ENCODE assay signal across 25 cellular contexts in the genomic region with DNA sequence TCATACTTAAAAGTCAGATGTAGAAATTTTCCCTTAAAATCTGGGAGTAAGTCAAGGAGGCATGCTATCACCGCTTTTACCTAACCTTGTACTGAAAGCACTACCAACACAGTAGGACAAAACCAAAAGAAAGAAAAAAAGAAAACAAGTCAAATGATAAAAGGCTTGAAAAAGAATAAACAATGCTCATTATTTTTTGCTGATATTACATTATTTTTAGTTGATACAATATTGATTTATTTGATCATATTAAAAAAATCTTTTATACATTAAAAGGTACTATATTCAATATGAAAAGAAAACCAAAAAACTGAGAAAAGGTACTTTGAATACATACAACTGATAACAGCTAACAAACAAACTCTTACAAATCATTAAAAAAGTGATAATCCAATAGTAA.
DNase-seq lines count a peak whose midpoint lies in the region; ATAC-seq, FAIRE-seq and TF ChIP-seq lines count a peak whose summit lies in the region.
"Had no signal": no experiment of that assay in that cellular context is flagged by ENCODE, and none has a peak within 500 bp of the region (broad histone marks: within the 10 kb centered on the region; RNA-seq: fewer than 3 reads in every experiment).

No MANE protein-coding gene starts in this region.

- no peak for TF ChIP-seq EP300 in A549 (IDR thresholded peaks at IDR 0.05)

- no peak overlapping the region for H3K4ac ChIP-seq in IMR-90 (ENCODE audit: low read depth, low read length)

- DNase-seq in A549 (ENCODE audit: low read depth in 1 of 2, low spot score in 1 of 2) = no peak
- DNase-seq in IMR-90 = no peak
- no peak for DNase-seq in pancreas
- no peak for DNase-seq in iPS-NIHi7 (ENCODE audit: extremely low spot score)
- DNase-seq in RKO (ENCODE audit: low spot score) = no peak
- DNase-seq in activated CD4-positive, CD25-positive, alpha-beta regulatory T cell (lab: John Stamatoyannopoulos, UW) = no peak
- no peak for DNase-seq in NCI-H1417 (lab: John Stamatoyannopoulos, UW)
- DNase-seq: ACHN; AML-193; BE2C; CD4-positive, alpha-beta T cell; CD8-positive, alpha-beta memory T cell; DMS 273 treated with DMSO at 0.1 percent for 48 hours; DMS79; EL; GF-D8; GOT3; HFFc6 had no signal

- TF ChIP-seq RAD21 in A549 (conservative IDR thresholded peaks at IDR 0.05 in 1 of 2, IDR thresholded peaks at IDR 0.05 in 1 of 2) (no peak), IMR-90 (IDR thresholded peaks at IDR 0.05; ENCODE audit: low read length) (no peak)

- no peaks in the 10 kb centered on the region for H3K9me3 ChIP-seq in A549
- H3K9me3 ChIP-seq in IMR-90 (ENCODE audit: control insufficient read depth, insufficient read depth, low read length) = no peaks in the 10 kb centered on the region
- H3K9me3 ChIP-seq in pancreas = no peaks in the 10 kb centered on the region
- H3K9me3 ChIP-seq: BE2C; BLaER1 treated with 17β-estradiol and CSF1 and Interleukin-3, amounts not matched to agents 10 nM and 100 nM; HAP-1 had no signal

- H4K20me1 ChIP-seq in IMR-90 (ENCODE audit: insufficient read depth, low read length) = no peaks in the 10 kb centered on the region
- H4K20me1 ChIP-seq: BLaER1 treated with 17β-estradiol and CSF1 and Interleukin-3, amounts not matched to agents 10 nM and 100 nM had no signal

- no peak overlapping the region for H3K23ac ChIP-seq in IMR-90 (ENCODE audit: low read depth, low read length)

- H3K9me1 ChIP-seq in IMR-90 (ENCODE audit: insufficient read depth, low read length) = no peaks in the 10 kb centered on the region

- CTCF ChIA-PET in A549 (lab: Yijun Ruan, JAX) (no interaction called here), IMR-90 (lab: Yijun Ruan, JAX) (no interaction called here)

- dilution Hi-C loops in IMR-90 (cut with HindIII; ENCODE audit: low sequenced_read_pairs, unreplicated experiment) = no loop called here

- no peak for TF ChIP-seq CTCF in A549 (IDR thresholded peaks at IDR 0.05)
- TF ChIP-seq CTCF in IMR-90 (conservative IDR thresholded peaks at IDR 0.05; ENCODE audit: low read depth, low read length) = no peak
- no peak for TF ChIP-seq CTCF in pancreas (IDR thresholded peaks at IDR 0.05)

- H3K79me1 ChIP-seq in IMR-90 (ENCODE audit: low read depth in 1 of 2, low read length in 2 of 2) = no peaks in the 10 kb centered on the region

- H2BK5ac ChIP-seq in IMR-90 (ENCODE audit: low read depth, low read length, poor library complexity, severe bottlenecking) = no peak overlapping the region

- H2AFZ ChIP-seq in IMR-90 (replicated peaks; ENCODE audit: low read length, poor library complexity) = no peak overlapping the region

- no peak overlapping the region for H3K56ac ChIP-seq in IMR-90 (ENCODE audit: extremely low read depth, insufficient read depth, low read length)

- no peak for TF ChIP-seq POLR2A in A549 (IDR thresholded peaks at IDR 0.05; ENCODE audit: low read length)
- no peak for TF ChIP-seq POLR2A in IMR-90 (IDR thresholded peaks at IDR 0.05; ENCODE audit: low read depth, low read length)

- H3K4me1 ChIP-seq in A549 = no peaks in the 10 kb centered on the region
- no peaks in the 10 kb centered on the region for H3K4me1 ChIP-seq in IMR-90 (ENCODE audit: control insufficient read depth, insufficient read depth, low read length)
- H3K4me1 ChIP-seq in pancreas = no peaks in the 10 kb centered on the region
- H3K4me1 ChIP-seq: BLaER1 treated with 17β-estradiol and CSF1 and Interleukin-3, amounts not matched to agents 10 nM and 100 nM; HAP-1 had no signal

- H4K91ac ChIP-seq in IMR-90 (ENCODE audit: insufficient read depth, low read depth, low read length) = no peak overlapping the region

- no peak overlapping the region for H2AK9ac ChIP-seq in IMR-90 (replicated peaks; ENCODE audit: low read depth, low read length, poor library complexity)

- ATAC-seq in A549 (no peak), IMR-90 (ENCODE audit: low read depth) (no peak), pancreas (no peak)

- no peak overlapping the region for H2BK120ac ChIP-seq in IMR-90 (ENCODE audit: low read depth, low read length)

- H3K4me2 ChIP-seq in A549 (no peak overlapping the region), IMR-90 (ENCODE audit: low read depth, low read length) (no peak overlapping the region)
- H3K4me2 ChIP-seq: BLaER1 treated with 17β-estradiol and CSF1 and Interleukin-3, amounts not matched to agents 10 nM and 100 nM had no signal

- POLR2A ChIA-PET in A549 (lab: Yijun Ruan, JAX) = no interaction called here
- POLR2A ChIA-PET in IMR-90 (lab: Charles Lee; ENCODE audit: unreplicated experiment) = no interaction called here

- H3K18ac ChIP-seq in IMR-90 (ENCODE audit: low read depth, low read length) = no peak overlapping the region

- no peak overlapping the region for H4K5ac ChIP-seq in IMR-90 (ENCODE audit: low read depth, low read length)

- no peak overlapping the region for H2BK20ac ChIP-seq in IMR-90 (ENCODE audit: low read depth, low read length)

- H3K36me3 ChIP-seq in IMR-90 (ENCODE audit: control insufficient read depth, insufficient read depth, low read length) (no peaks in the 10 kb centered on the region), pancreas (no peaks in the 10 kb centered on the region)
- H3K36me3 ChIP-seq: BE2C; BLaER1 treated with 17β-estradiol and CSF1 and Interleukin-3, amounts not matched to agents 10 nM and 100 nM; HAP-1 had no signal

- H3K27me3 ChIP-seq in IMR-90 (ENCODE audit: control insufficient read depth, insufficient read depth, low read length) (no peaks in the 10 kb centered on the region), pancreas (no peaks in the 10 kb centered on the region)
- H3K27me3 ChIP-seq: BE2C; BLaER1 treated with 17β-estradiol and CSF1 and Interleukin-3, amounts not matched to agents 10 nM and 100 nM had no signal

- FAIRE-seq in A549 (lab: Jason Lieb, UNC) = no peak
- peak; percentile 51 for FAIRE-seq in endometrium (lab: Jason Lieb, UNC)
- peak; percentile 51 for FAIRE-seq in pancreas (lab: Jason Lieb, UNC)
- FAIRE-seq: D721Med, GM12891, GM18507, H54 had no signal

- in situ Hi-C loops in IMR-90 (cut with MboI; ENCODE audit: low sequenced_read_pairs) = no loop called here

- 82% methylated on average over 1 of the region's 1 CpG for WGBS in A549 (ENCODE audit: missing lambda C conversion rate)
- WGBS in IMR-90 (ENCODE audit: extremely low coverage in 2 of 2, insufficient read length in 1 of 2), 2 experiments = no CpG with 5 or more reads among the region's 1 CpG
- 93 to 100% methylated on average over 1 of the region's 1 CpG for WGBS in pancreas, 2 donors

- H2AK5ac ChIP-seq in IMR-90 (ENCODE audit: low read depth, low read length) = no peak overlapping the region

- no peak overlapping the region for H4K8ac ChIP-seq in IMR-90 (ENCODE audit: low read depth in 2 of 2, low read length in 2 of 2)

- no peak overlapping the region for H3K4me3 ChIP-seq in A549
- H3K4me3 ChIP-seq in IMR-90 (ENCODE audit: insufficient read depth, low read depth, low read length) = no peak overlapping the region
- H3K4me3 ChIP-seq in pancreas = no peak overlapping the region
- H3K4me3 ChIP-seq: BLaER1 treated with 17β-estradiol and CSF1 and Interleukin-3, amounts not matched to agents 10 nM and 100 nM; HAP-1 had no signal

- intact Hi-C loops in IMR-90 (cut with micrococcal nuclease) = no loop called here
- intact Hi-C loops in pancreas (cut with DNase I) = no loop called here

- no peak overlapping the region for H3K14ac ChIP-seq in IMR-90 (replicated peaks; ENCODE audit: low read depth, low read length)

- H3K27ac ChIP-seq in A549 = no peak overlapping the region
- no peak overlapping the region for H3K27ac ChIP-seq in IMR-90 (ENCODE audit: insufficient read depth, low read length)
- no peak overlapping the region for H3K27ac ChIP-seq in pancreas
- H3K27ac ChIP-seq: BLaER1 treated with 17β-estradiol and CSF1 and Interleukin-3, amounts not matched to agents 10 nM and 100 nM had no signal

- no peak overlapping the region for H3K9ac ChIP-seq in IMR-90 (ENCODE audit: low read depth, low read length)
- H3K9ac ChIP-seq: BLaER1 treated with 17β-estradiol and CSF1 and Interleukin-3, amounts not matched to agents 10 nM and 100 nM had no signal

- no TSS peak for BruUV-seq in IMR-90 (replicated peaks; lab: Mats Ljungman, UMichigan)

- no peak overlapping the region for H2BK15ac ChIP-seq in IMR-90 (ENCODE audit: low read depth, low read length)

TF ChIP-seq in A549, 52 proteins besides CTCF, POLR2A, EP300 and RAD21:
- TF ChIP-seq ZSCAN20 (CRISPR knock-in tag; IDR thresholded peaks at IDR 0.05) = no peak
- TF ChIP-seq MAFK (IDR thresholded peaks at IDR 0.05; ENCODE audit: partially characterized antibody) = peak; percentile 80
TF ChIP-seq in A549: peak in this region for 1.

TF ChIP-seq in IMR-90, 13 proteins besides CTCF, POLR2A, EP300 and RAD21:
- TF ChIP-seq MAFK (IDR thresholded peaks at IDR 0.05; ENCODE audit: low read depth, low read length) = peak; percentile 77
- no peak for TF ChIP-seq BHLHE40 (IDR thresholded peaks at IDR 0.05; ENCODE audit: low read depth, low read length)
